ENCODE assay signal across 1 cellular context in the genomic region with DNA sequence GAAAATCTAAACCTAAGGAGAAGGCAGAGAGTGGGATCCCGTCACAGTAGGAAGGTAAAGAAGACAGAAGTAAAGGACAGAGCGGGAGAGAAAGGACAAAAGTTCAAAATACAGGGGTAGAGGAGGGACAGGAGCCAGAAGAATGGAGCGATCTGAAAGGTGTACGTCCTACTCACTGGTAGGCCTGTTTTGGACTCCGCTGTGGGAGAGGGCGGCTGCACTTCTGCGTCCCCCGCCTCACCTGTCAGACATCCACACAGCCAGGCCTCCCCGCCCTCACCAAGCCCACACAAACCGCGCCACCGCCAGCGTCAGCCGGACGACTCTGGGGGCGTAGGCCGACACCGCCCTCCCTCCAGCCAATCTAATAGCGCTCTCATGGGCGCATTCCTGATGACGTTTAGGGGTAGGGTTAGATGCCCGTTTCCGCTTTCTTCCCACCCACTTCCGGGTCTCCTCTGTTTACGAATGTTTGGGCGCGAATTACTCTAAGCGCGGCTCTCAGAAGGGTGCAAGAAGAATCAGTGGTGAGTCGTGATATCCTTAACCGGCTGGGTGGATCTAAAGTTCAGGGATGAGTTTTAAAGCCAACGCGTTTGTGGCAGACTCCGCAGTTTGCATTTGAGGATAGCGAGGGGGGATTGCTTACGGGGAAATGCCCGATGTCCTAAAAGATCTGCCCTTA.
TF ChIP-seq lines count a peak whose summit lies in the region.

A gene with protein sequence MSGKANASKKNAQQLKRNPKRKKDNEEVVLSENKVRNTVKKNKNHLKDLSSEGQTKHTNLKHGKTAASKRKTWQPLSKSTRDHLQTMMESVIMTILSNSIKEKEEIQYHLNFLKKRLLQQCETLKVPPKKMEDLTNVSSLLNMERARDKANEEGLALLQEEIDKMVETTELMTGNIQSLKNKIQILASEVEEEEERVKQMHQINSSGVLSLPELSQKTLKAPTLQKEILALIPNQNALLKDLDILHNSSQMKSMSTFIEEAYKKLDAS (plus strand): TSS at position 444 of the 685 bp plus-strand sequence. CDS start 6,807 bp downstream, outside the sequence.
A gene (minus strand): TSS at position 327 of the 685 bp plus-strand sequence. CDS start 3,787 bp downstream, outside the sequence.

TF ChIP-seq in SK-N-SH, 30 proteins besides CTCF, POLR2A, EP300 and RAD21 (continued from another document):
- TF ChIP-seq, protein P1, sequence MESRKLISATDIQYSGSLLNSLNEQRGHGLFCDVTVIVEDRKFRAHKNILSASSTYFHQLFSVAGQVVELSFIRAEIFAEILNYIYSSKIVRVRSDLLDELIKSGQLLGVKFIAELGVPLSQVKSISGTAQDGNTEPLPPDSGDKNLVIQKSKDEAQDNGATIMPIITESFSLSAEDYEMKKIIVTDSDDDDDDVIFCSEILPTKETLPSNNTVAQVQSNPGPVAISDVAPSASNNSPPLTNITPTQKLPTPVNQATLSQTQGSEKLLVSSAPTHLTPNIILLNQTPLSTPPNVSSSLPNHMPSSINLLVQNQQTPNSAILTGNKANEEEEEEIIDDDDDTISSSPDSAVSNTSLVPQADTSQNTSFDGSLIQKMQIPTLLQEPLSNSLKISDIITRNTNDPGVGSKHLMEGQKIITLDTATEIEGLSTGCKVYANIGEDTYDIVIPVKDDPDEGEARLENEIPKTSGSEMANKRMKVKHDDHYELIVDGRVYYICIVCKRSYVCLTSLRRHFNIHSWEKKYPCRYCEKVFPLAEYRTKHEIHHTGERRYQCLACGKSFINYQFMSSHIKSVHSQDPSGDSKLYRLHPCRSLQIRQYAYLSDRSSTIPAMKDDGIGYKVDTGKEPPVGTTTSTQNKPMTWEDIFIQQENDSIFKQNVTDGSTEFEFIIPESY (IDR thresholded peaks at IDR 0.05; ENCODE audit: borderline replicate concordance, low read depth): no peak
- TF ChIP-seq MXI1 (IDR thresholded peaks at IDR 0.05; ENCODE audit: low read depth, low read length) (peak; percentile 91), EZH2phosphoT487 (IDR thresholded peaks at IDR 0.05; ENCODE audit: borderline replicate concordance, low read depth) (no peak), RXRA (IDR thresholded peaks at IDR 0.05; ENCODE audit: borderline replicate concordance, low read depth) (no peak), TEAD4 (IDR thresholded peaks at IDR 0.05; ENCODE audit: borderline replicate concordance, insufficient read depth) (no peak), NFIC (IDR thresholded peaks at IDR 0.05; ENCODE audit: borderline replicate concordance) (no peak), SIN3A (IDR thresholded peaks at IDR 0.05; ENCODE audit: borderline replicate concordance, low read depth, low read length) (peak; percentile 91), FOXM1 (IDR thresholded peaks at IDR 0.05; ENCODE audit: low read depth) (no peak), FOSL2 (IDR thresholded peaks at IDR 0.05; ENCODE audit: borderline replicate concordance, low read depth) (no peak), JUND (IDR thresholded peaks at IDR 0.05) (no peak), MEF2A (IDR thresholded peaks at IDR 0.05; ENCODE audit: borderline replicate concordance, low read depth) (no peak)
- TF ChIP-seq, protein P2, sequence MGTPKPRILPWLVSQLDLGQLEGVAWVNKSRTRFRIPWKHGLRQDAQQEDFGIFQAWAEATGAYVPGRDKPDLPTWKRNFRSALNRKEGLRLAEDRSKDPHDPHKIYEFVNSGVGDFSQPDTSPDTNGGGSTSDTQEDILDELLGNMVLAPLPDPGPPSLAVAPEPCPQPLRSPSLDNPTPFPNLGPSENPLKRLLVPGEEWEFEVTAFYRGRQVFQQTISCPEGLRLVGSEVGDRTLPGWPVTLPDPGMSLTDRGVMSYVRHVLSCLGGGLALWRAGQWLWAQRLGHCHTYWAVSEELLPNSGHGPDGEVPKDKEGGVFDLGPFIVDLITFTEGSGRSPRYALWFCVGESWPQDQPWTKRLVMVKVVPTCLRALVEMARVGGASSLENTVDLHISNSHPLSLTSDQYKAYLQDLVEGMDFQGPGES (IDR thresholded peaks at IDR 0.05; ENCODE audit: low read depth, low read length): no peak
- TF ChIP-seq, protein P3, sequence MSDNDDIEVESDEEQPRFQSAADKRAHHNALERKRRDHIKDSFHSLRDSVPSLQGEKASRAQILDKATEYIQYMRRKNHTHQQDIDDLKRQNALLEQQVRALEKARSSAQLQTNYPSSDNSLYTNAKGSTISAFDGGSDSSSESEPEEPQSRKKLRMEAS (IDR thresholded peaks at IDR 0.05; ENCODE audit: low read depth): peak; percentile 62
- TF ChIP-seq, protein P4, sequence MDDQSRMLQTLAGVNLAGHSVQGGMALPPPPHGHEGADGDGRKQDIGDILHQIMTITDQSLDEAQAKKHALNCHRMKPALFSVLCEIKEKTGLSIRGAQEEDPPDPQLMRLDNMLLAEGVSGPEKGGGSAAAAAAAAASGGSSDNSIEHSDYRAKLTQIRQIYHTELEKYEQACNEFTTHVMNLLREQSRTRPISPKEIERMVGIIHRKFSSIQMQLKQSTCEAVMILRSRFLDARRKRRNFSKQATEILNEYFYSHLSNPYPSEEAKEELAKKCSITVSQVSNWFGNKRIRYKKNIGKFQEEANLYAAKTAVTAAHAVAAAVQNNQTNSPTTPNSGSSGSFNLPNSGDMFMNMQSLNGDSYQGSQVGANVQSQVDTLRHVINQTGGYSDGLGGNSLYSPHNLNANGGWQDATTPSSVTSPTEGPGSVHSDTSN (IDR thresholded peaks at IDR 0.05): no peak
